13 cellular contexts compared by ENCODE assay signal in genomic region chr9:76692448-76693129, GRCh38.
DNase-seq lines count a peak whose midpoint lies in the region; ATAC-seq and TF ChIP-seq lines count a peak whose summit lies in the region.
"Had no signal": no experiment of that assay in that cellular context is flagged by ENCODE, and none has a peak within 500 bp of the region (broad histone marks: within the 10 kb centered on the region; RNA-seq: fewer than 3 reads in every experiment).

No MANE protein-coding gene starts in this region.

- POLR2A ChIA-PET in activated naive CD8-positive, alpha-beta T cell treated with anti-CD3 and anti-CD28 coated beads, Interleukin-2, amount 10 ng/mL, durations not matched to agents 7 days and 5 days (lab: Charles Lee) = no interaction called here

- no peak for ATAC-seq in activated naive CD8-positive, alpha-beta T cell treated with anti-CD3 and anti-CD28 coated beads, Interleukin-2, amount 50 U/mL, for 24 hours
- no peak for ATAC-seq in activated naive CD8-positive, alpha-beta T cell treated with anti-CD3 and anti-CD28 coated beads, Interleukin-2, amount 10 ng/mL, durations not matched to agents 7 days and 5 days (ENCODE audit: low read depth)
- ATAC-seq in lower lobe of right lung (no peak), GM18861 (IDR thresholded peaks at IDR 0.05; ENCODE audit: unreplicated experiment) (no peak)
- ATAC-seq: activated CD4-positive, CD25-positive, alpha-beta regulatory T cell treated with anti-CD3 and anti-CD28 coated beads, Interleukin-2, amount 50 U/mL, for 24 hours; heart left ventricle; left lung had no signal

- H3K36me3 Mint-ChIP-seq in activated naive CD8-positive, alpha-beta T cell treated with anti-CD3 and anti-CD28 coated beads for 36 hours = no peaks in the 10 kb centered on the region
- no peaks in the 10 kb centered on the region for H3K36me3 Mint-ChIP-seq in activated naive CD8-positive, alpha-beta T cell treated with anti-CD3 and anti-CD28 coated beads, Interleukin-2, amount 50 U/mL, for 24 hours (ENCODE audit: low read depth)
- no peaks in the 10 kb centered on the region for H3K36me3 Mint-ChIP-seq in activated naive CD8-positive, alpha-beta T cell treated with anti-CD3 and anti-CD28 coated beads, Interleukin-2, amount 10 ng/mL, durations not matched to agents 7 days and 5 days

- TF ChIP-seq CTCF in lower lobe of right lung (IDR thresholded peaks at IDR 0.05) (no peak), tibial artery (IDR thresholded peaks at IDR 0.05) (no peak)

- intact Hi-C loops in lower lobe of right lung (cut with DNase I) = no loop called here
- intact Hi-C loops in tibial artery (cut with DNase I; ENCODE audit: low total_unique reads) = no loop called here

- H3K27ac Mint-ChIP-seq in activated naive CD8-positive, alpha-beta T cell treated with anti-CD3 and anti-CD28 coated beads for 36 hours = no peak overlapping the region
- no peak overlapping the region for H3K27ac Mint-ChIP-seq in activated naive CD8-positive, alpha-beta T cell treated with anti-CD3 and anti-CD28 coated beads, Interleukin-2, amount 50 U/mL, for 24 hours
- no peak overlapping the region for H3K27ac Mint-ChIP-seq in activated naive CD8-positive, alpha-beta T cell treated with anti-CD3 and anti-CD28 coated beads, Interleukin-2, amount 10 ng/mL, durations not matched to agents 7 days and 5 days

- H3K4me1 ChIP-seq in lower lobe of right lung (peaks cover 20% of the 10 kb centered on the region), tibial artery (peaks cover 0 to 66% (median 25%) of the 10 kb centered on the region in 4 donors)

- H3K9me3 Mint-ChIP-seq in activated naive CD8-positive, alpha-beta T cell treated with anti-CD3 and anti-CD28 coated beads for 36 hours = no peaks in the 10 kb centered on the region
- H3K9me3 Mint-ChIP-seq in activated naive CD8-positive, alpha-beta T cell treated with anti-CD3 and anti-CD28 coated beads, Interleukin-2, amount 50 U/mL, for 24 hours = no peaks in the 10 kb centered on the region
- H3K9me3 Mint-ChIP-seq in activated naive CD8-positive, alpha-beta T cell treated with anti-CD3 and anti-CD28 coated beads, Interleukin-2, amount 10 ng/mL, durations not matched to agents 7 days and 5 days = no peaks in the 10 kb centered on the region

- H3K4me1 Mint-ChIP-seq in activated naive CD8-positive, alpha-beta T cell treated with anti-CD3 and anti-CD28 coated beads for 36 hours = peaks cover 15% of the 10 kb centered on the region
- H3K4me1 Mint-ChIP-seq in activated naive CD8-positive, alpha-beta T cell treated with anti-CD3 and anti-CD28 coated beads, Interleukin-2, amount 50 U/mL, for 24 hours = peaks cover 21% of the 10 kb centered on the region
- peaks cover 10% of the 10 kb centered on the region for H3K4me1 Mint-ChIP-seq in activated naive CD8-positive, alpha-beta T cell treated with anti-CD3 and anti-CD28 coated beads, Interleukin-2, amount 10 ng/mL, durations not matched to agents 7 days and 5 days

- no peak for DNase-seq in activated naive CD8-positive, alpha-beta T cell treated with anti-CD3 and anti-CD28 coated beads for 36 hours
- no peak for DNase-seq in activated naive CD8-positive, alpha-beta T cell treated with anti-CD3 and anti-CD28 coated beads, Interleukin-2, amount 50 U/mL, for 24 hours
- no peak for DNase-seq in activated naive CD8-positive, alpha-beta T cell treated with anti-CD3 and anti-CD28 coated beads, Interleukin-2, amount 10 ng/mL, durations not matched to agents 7 days and 5 days
- DNase-seq in lower lobe of right lung (no peak), tibial artery (no peak)
- no peak for DNase-seq in stimulated activated CD4-positive, alpha-beta T cell treated with anti-CD3 and anti-CD28 coated beads, Interleukin-2, amount 100 ng/mL, for 24 hours
- no peak for DNase-seq in stimulated activated CD4-positive, alpha-beta T cell treated with anti-CD3 and anti-CD28 coated beads, Interleukin-4, amount 100 ng/mL, for 4 hours
- DNase-seq: brain microvascular endothelial cell, heart left ventricle, left lung had no signal

- H3K4me3 ChIP-seq in lower lobe of right lung = peak overlapping the region; percentile 33
- H3K4me3 ChIP-seq in tibial artery = peak overlapping the region; percentile 28 to 30

- H3K27ac ChIP-seq in lower lobe of right lung (no peak overlapping the region), tibial artery (no peak overlapping the region)
- H3K27ac ChIP-seq: brain microvascular endothelial cell, heart left ventricle, transverse colon had no signal

- peak overlapping the region; percentile 57 for H3K4me3 Mint-ChIP-seq in activated naive CD8-positive, alpha-beta T cell treated with anti-CD3 and anti-CD28 coated beads for 36 hours
- no peak overlapping the region for H3K4me3 Mint-ChIP-seq in activated naive CD8-positive, alpha-beta T cell treated with anti-CD3 and anti-CD28 coated beads, Interleukin-2, amount 50 U/mL, for 24 hours
- H3K4me3 Mint-ChIP-seq in activated naive CD8-positive, alpha-beta T cell treated with anti-CD3 and anti-CD28 coated beads, Interleukin-2, amount 10 ng/mL, durations not matched to agents 7 days and 5 days = peak overlapping the region; percentile 80

- H3K9me3 ChIP-seq in lower lobe of right lung = no peaks in the 10 kb centered on the region
- H3K9me3 ChIP-seq in tibial artery = no peaks in the 10 kb centered on the region
- H3K9me3 ChIP-seq: heart left ventricle, left lung, transverse colon had no signal

- H3K27me3 Mint-ChIP-seq in activated naive CD8-positive, alpha-beta T cell treated with anti-CD3 and anti-CD28 coated beads for 36 hours = peaks cover 66% of the 10 kb centered on the region
- peaks cover 50% of the 10 kb centered on the region for H3K27me3 Mint-ChIP-seq in activated naive CD8-positive, alpha-beta T cell treated with anti-CD3 and anti-CD28 coated beads, Interleukin-2, amount 50 U/mL, for 24 hours
- peaks cover 60% of the 10 kb centered on the region for H3K27me3 Mint-ChIP-seq in activated naive CD8-positive, alpha-beta T cell treated with anti-CD3 and anti-CD28 coated beads, Interleukin-2, amount 10 ng/mL, durations not matched to agents 7 days and 5 days

- H3K36me3 ChIP-seq in lower lobe of right lung (no peaks in the 10 kb centered on the region), tibial artery (no peaks in the 10 kb centered on the region)
- H3K36me3 ChIP-seq: brain microvascular endothelial cell, heart left ventricle, left lung, transverse colon had no signal

- H3K27me3 ChIP-seq in lower lobe of right lung (ENCODE audit: low read depth) (peaks cover 3% of the 10 kb centered on the region), tibial artery (no peaks in the 10 kb centered on the region)
- H3K27me3 ChIP-seq: transverse colon had no signal
